Comparison of ENCODE assay signal across 8 cellular contexts in genomic region chr3:69085543-69086132, GRCh38.
DNase-seq lines count a peak whose midpoint lies in the region; ATAC-seq lines count a peak whose summit lies in the region.

No MANE protein-coding gene starts in this region.

- no peak for ATAC-seq in stimulated activated naive CD8-positive, alpha-beta T cell treated with anti-CD3 and anti-CD28 coated beads, Interleukin-15, Interleukin-2, amounts not matched to agents 100 U/mL and 50 U/mL, for 24 hours
- ATAC-seq in GM18517 (IDR thresholded peaks at IDR 0.05; ENCODE audit: unreplicated experiment) (no peak), GM19351 (IDR thresholded peaks at IDR 0.05; ENCODE audit: unreplicated experiment) (no peak)

- peak; percentile 43 for DNase-seq in ELR (ENCODE audit: low read depth)
- peak; percentile 37 for DNase-seq in NCI-H69 (lab: John Stamatoyannopoulos, UW)
- peak; percentile 23 for DNase-seq in central memory CD4-positive, alpha-beta T cell
- peak; percentile 34 for DNase-seq in stimulated activated naive CD8-positive, alpha-beta T cell treated with anti-CD3 and anti-CD28 coated beads, Interleukin-15, Interleukin-2, amounts not matched to agents 100 U/mL and 50 U/mL, for 24 hours
- no peak for DNase-seq in NCI-H774 (lab: John Stamatoyannopoulos, UW)

- H3K27ac ChIP-seq in layer of hippocampus (ENCODE audit: low read depth, low read length): peak overlapping the region; percentile 92

- H3K27me3 ChIP-seq in layer of hippocampus (ENCODE audit: control insufficient read depth, insufficient read depth, low read length): no peaks in the 10 kb centered on the region
